1 cellular context compared by ENCODE assay signal in genomic region chr1:68213843-68214242, GRCh38.
TF ChIP-seq lines count a peak whose summit lies in the region.

No MANE protein-coding gene starts in this region.

TF ChIP-seq in liver, 16 proteins besides CTCF, POLR2A, EP300 and RAD21 (continued from another document):
- no peak for TF ChIP-seq ZBTB33 (IDR thresholded peaks at IDR 0.05)
- peak; percentile 42 for TF ChIP-seq SP1 (IDR thresholded peaks at IDR 0.05)
